Comparison of ENCODE assay signal across 26 cellular contexts in genomic region chr20:13216533-13216932, GRCh38. TPM values are rescaled to one million over a fixed set of nuclear protein-coding genes. Genes with fewer than 3 reads are reported as not detected.
A peak's percentile ranks its signal among the peaks of the same experiment; 100 is the strongest.
DNase-seq lines count a peak whose midpoint lies in the region; ATAC-seq, FAIRE-seq and TF ChIP-seq lines count a peak whose summit lies in the region.
"Had no signal": no experiment of that assay in that cellular context is flagged by ENCODE, and none has a peak within 500 bp of the region (broad histone marks: within the 10 kb centered on the region; RNA-seq: fewer than 3 reads in every experiment).

No MANE protein-coding gene starts in this region.

- CTCF ChIA-PET in HepG2 (lab: Yijun Ruan, JAX; ENCODE audit: low intra/inter-chr PET ratio, low total read pairs) = no interaction called here

- 0% methylated on average over 1 of the region's 1 CpG for WGBS in HepG2 (ENCODE audit: low lambda C conversion rate)
- WGBS in right lobe of liver (ENCODE audit: insufficient coverage, low coverage, low lambda C conversion rate, missing lambda C conversion rate) = 0% methylated on average over 1 of the region's 1 CpG

- no peaks in the 10 kb centered on the region for H3K36me3 ChIP-seq in HepG2 (replicated peaks in 1 of 2; ENCODE audit: control insufficient read depth in 1 of 2, insufficient read depth in 2 of 2, low read length in 2 of 2)
- no peaks in the 10 kb centered on the region for H3K36me3 ChIP-seq in right lobe of liver
- H3K36me3 ChIP-seq: BE2C, BLaER1 had no signal

- no peaks in the 10 kb centered on the region for H3K9me3 ChIP-seq in HepG2 (ENCODE audit: low read length)
- no peaks in the 10 kb centered on the region for H3K9me3 ChIP-seq in right lobe of liver
- H3K9me3 ChIP-seq: BE2C, BLaER1, Caco-2 had no signal

- H3K4me2 ChIP-seq in HepG2 (ENCODE audit: low read depth, low read length) = no peak overlapping the region
- H3K4me2 ChIP-seq: BLaER1 had no signal

- no peak overlapping the region for H2AFZ ChIP-seq in HepG2 (ENCODE audit: low read length)

- peak; percentile 1 for TF ChIP-seq CTCF in fibroblast of villous mesenchyme (IDR thresholded peaks at IDR 0.05; ENCODE audit: insufficient read depth, low read depth, low read length)
- TF ChIP-seq CTCF in HepG2 (CRISPR knock-in tag; IDR thresholded peaks at IDR 0.05) = no peak
- TF ChIP-seq CTCF in right lobe of liver (IDR thresholded peaks at IDR 0.05) = no peak

- H3K4me3 ChIP-seq in fibroblast of villous mesenchyme (ENCODE audit: low read depth, low read length) (no peak overlapping the region), HepG2 (replicated peaks in 1 of 3; ENCODE audit: insufficient read depth in 1 of 3, low read depth in 2 of 3, low read length in 3 of 3) (no peak overlapping the region), right lobe of liver (no peak overlapping the region)
- H3K4me3 ChIP-seq: BLaER1 had no signal

- H3K9ac ChIP-seq in HepG2 (ENCODE audit: insufficient read depth, low read depth, low read length) = no peak overlapping the region
- H3K9ac ChIP-seq: BLaER1 had no signal

- TF ChIP-seq POLR2A in HepG2 (IDR thresholded peaks at IDR 0.05; ENCODE audit: insufficient read depth in 1 of 2, low read depth in 2 of 2, low read length in 2 of 2) = no peak
- no peak for TF ChIP-seq POLR2A in right lobe of liver (IDR thresholded peaks at IDR 0.05)

- FAIRE-seq in HepG2 (lab: Jason Lieb, UNC) = no peak
- FAIRE-seq: A204.1, D721Med, GM12891 had no signal

- no peaks in the 10 kb centered on the region for H4K20me1 ChIP-seq in HepG2 (ENCODE audit: insufficient read depth, low read length)

- H3K27me3 ChIP-seq in HepG2 (ENCODE audit: control insufficient read depth in 1 of 2, insufficient read depth in 2 of 2, low read length in 2 of 2) (peaks cover 0 to 31% of the 10 kb centered on the region in 2 experiments; a peak in 3 of 5 replicates), right lobe of liver (no peaks in the 10 kb centered on the region)

- ATAC-seq in HepG2 (no peak; the same call in 2 of the 3 replicates), right lobe of liver (peak; percentile 31 to 72 (median 56)), GM18873 (IDR thresholded peaks at IDR 0.05; ENCODE audit: low FRiP score, unreplicated experiment) (no peak)
- ATAC-seq: CD8-positive, alpha-beta T cell had no signal

- no peak for TF ChIP-seq RAD21 in HepG2 (CRISPR knock-in tag; IDR thresholded peaks at IDR 0.05)

- TF ChIP-seq EP300 in HepG2 (IDR thresholded peaks at IDR 0.05; ENCODE audit: low read depth in 2 of 2, low read length in 2 of 2) (no peak), HepG2 (CRISPR knock-in tag; IDR thresholded peaks at IDR 0.05; ENCODE audit: borderline replicate concordance) (no peak)

- peaks cover 24% of the 10 kb centered on the region for H3K4me1 ChIP-seq in HepG2 (ENCODE audit: insufficient read depth, low read length)
- H3K4me1 ChIP-seq in right lobe of liver = peaks cover 0 to 23% (median 8%) of the 10 kb centered on the region in 4 donors
- H3K4me1 ChIP-seq: BE2C, Caco-2 had no signal

- in situ Hi-C loops in HepG2 (cut with HindIII; ENCODE audit: extremely low pct_ligation_motif_present, low pct_unique_long_range_greater_than_20kb) = no loop called here

- no TSS peak for BruUV-seq in HepG2 (replicated peaks; lab: Mats Ljungman, UMichigan)

- intact Hi-C loops in HepG2 (cut with micrococcal nuclease; ENCODE audit: unreplicated experiment) (no loop called here), right lobe of liver (cut with DNase I) (no loop called here)

- DNase-seq in fibroblast of villous mesenchyme (ENCODE audit: low read depth) = no peak
- DNase-seq in HepG2 (ENCODE audit: low spot score) = no peak
- peak in 1 of 3 donors; percentile 61 for DNase-seq in right lobe of liver
- DNase-seq in CD1c-positive myeloid dendritic cell (ENCODE audit: extremely low spot score) = no peak
- DNase-seq in T-helper 1 cell = no peak
- DNase-seq in stimulated activated naive CD4-positive, alpha-beta T cell (lab: John Stamatoyannopoulos, UW) = no peak
- DNase-seq: 8988T; ACHN; BE2C; C1 segment of cervical spinal cord; Caco-2; Calu3; CD4-positive, alpha-beta T cell; CD8-positive, alpha-beta T cell; DMS79; DND-41; EL; GDM1 had no signal

- H3K27ac ChIP-seq in HepG2 (ENCODE audit: extremely low read length, insufficient read depth, low read length) (no peak overlapping the region), right lobe of liver (peak overlapping the region in 1 of 3 donors; percentile 10)
- H3K27ac ChIP-seq: BLaER1 had no signal

- POLR2A ChIA-PET in HepG2 (lab: Yijun Ruan, JAX) = no interaction called here

- no peaks in the 10 kb centered on the region for H3K79me2 ChIP-seq in HepG2 (ENCODE audit: insufficient read depth, low read length)

TF ChIP-seq in HepG2, 621 proteins besides CTCF, POLR2A, EP300 and RAD21:
- 0 out of 2 replicates have a peak, but pooled peaks have one; percentile 32 for TF ChIP-seq RXRB (CRISPR knock-in tag; IDR thresholded peaks at IDR 0.05; ENCODE audit: borderline replicate concordance)
- no peak for TF ChIP-seq U2AF2 (IDR thresholded peaks at IDR 0.05; ENCODE audit: low read depth, low read length)
- no peak for TF ChIP-seq PHF8 (CRISPR knock-in tag; IDR thresholded peaks at IDR 0.05)
- no peak for TF ChIP-seq ARNT2 (CRISPR knock-in tag; IDR thresholded peaks at IDR 0.05; ENCODE audit: low read depth)
- TF ChIP-seq, protein P1, sequence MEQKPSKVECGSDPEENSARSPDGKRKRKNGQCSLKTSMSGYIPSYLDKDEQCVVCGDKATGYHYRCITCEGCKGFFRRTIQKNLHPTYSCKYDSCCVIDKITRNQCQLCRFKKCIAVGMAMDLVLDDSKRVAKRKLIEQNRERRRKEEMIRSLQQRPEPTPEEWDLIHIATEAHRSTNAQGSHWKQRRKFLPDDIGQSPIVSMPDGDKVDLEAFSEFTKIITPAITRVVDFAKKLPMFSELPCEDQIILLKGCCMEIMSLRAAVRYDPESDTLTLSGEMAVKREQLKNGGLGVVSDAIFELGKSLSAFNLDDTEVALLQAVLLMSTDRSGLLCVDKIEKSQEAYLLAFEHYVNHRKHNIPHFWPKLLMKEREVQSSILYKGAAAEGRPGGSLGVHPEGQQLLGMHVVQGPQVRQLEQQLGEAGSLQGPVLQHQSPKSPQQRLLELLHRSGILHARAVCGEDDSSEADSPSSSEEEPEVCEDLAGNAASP (CRISPR knock-in tag; IDR thresholded peaks at IDR 0.05; ENCODE audit: borderline replicate concordance) = peak; percentile 77; the same call in 1 of the 2 replicates
- peak; percentile 13 for TF ChIP-seq SKI (IDR thresholded peaks at IDR 0.05; ENCODE audit: partially characterized antibody)
- TF ChIP-seq CEBPB (IDR thresholded peaks at IDR 0.05; ENCODE audit: borderline replicate concordance, low read depth, low read length) = peak; percentile 53; the same call in 1 of the 2 replicates
- peak; percentile 17; the same call in 1 of the 2 replicates for TF ChIP-seq CEBPG (CRISPR knock-in tag; IDR thresholded peaks at IDR 0.05)

RNA-seq across cellular contexts. Expression of gene ISM1, which starts 4.5 kb away (rescaled TPM):
- total RNA-seq in fibroblast of villous mesenchyme (0.43 and 0.64 TPM in 2 replicates), HepG2 (2016; rRNA removed; fragmentation: Illumina TruSeq; extraction: Trizol) (0.90 and 1.4 TPM in 2 replicates), right lobe of liver (1 to 10 TPM; 2.1 to 5.5 (median 3.2) TPM)
- total RNA-seq in HepG2 (2016; cell fraction: cytosol; rRNA removed; fragmentation: Illumina TruSeq; extraction: Trizol; ENCODE audit: low read depth) = 0.51 and 0.53 TPM in 2 replicates
- total RNA-seq in HepG2 (2016; cell fraction: insoluble cytoplasmic fraction; rRNA removed; fragmentation: Illumina TruSeq; extraction: Trizol) = 1.0 and 1.1 TPM in 2 replicates
- 0.83 and 0.99 TPM in 2 replicates for total RNA-seq in HepG2 (2016; cell fraction: membrane; rRNA removed; fragmentation: Illumina TruSeq; extraction: Trizol)
- 1.4 and 1.6 TPM in 2 replicates for total RNA-seq in HepG2 (2016; cell fraction: nucleus; rRNA removed; fragmentation: Illumina TruSeq; extraction: Trizol)
- 0.38 and 0.40 TPM in 2 replicates for polyA plus RNA-seq in HepG2 (2011; rRNA removed)
- polyA plus RNA-seq in HepG2 (2011; cell fraction: cytosol; rRNA removed) = 0.31 and 0.55 TPM in 2 replicates
- polyA plus RNA-seq in HepG2 (2011; cell fraction: nucleus; rRNA removed) = 0.29 TPM in 2 replicates
- polyA plus RNA-seq in HepG2 (2012) = 0.11 and 0.15 TPM in 2 replicates
- polyA plus RNA-seq in HepG2 (2016; cell fraction: cytosol; fragmentation: Illumina TruSeq; extraction: Trizol; ENCODE audit: low read depth) = 0.28 and 0.41 TPM in 2 replicates
- polyA plus RNA-seq in HepG2 (2016; cell fraction: insoluble cytoplasmic fraction; fragmentation: Illumina TruSeq; extraction: Trizol; ENCODE audit: low read depth) = 1.8 and 1.9 TPM in 2 replicates
- polyA plus RNA-seq in HepG2 (2016; cell fraction: membrane; fragmentation: Illumina TruSeq; extraction: Trizol; ENCODE audit: low read depth) = 0.80 and 0.96 TPM in 2 replicates
- polyA plus RNA-seq in HepG2 (2016; cell fraction: nucleus; fragmentation: Illumina TruSeq; extraction: Trizol; ENCODE audit: insufficient read depth, low read depth) = 2.5 and 3.5 TPM in 2 replicates
- 0.07 and 0.48 TPM in 2 replicates for polyA minus RNA-seq in HepG2 (2011; rRNA and poly(A)+ RNA removed; ENCODE audit: low replicate concordance)
- polyA minus RNA-seq in HepG2 (2011; cell fraction: cytosol; rRNA and poly(A)+ RNA removed) = 0.53 TPM in 1 of 2 replicates, not detected in the other
- polyA minus RNA-seq in HepG2 (2011; cell fraction: nucleus; rRNA and poly(A)+ RNA removed) = 0.25 and 0.52 TPM in 2 replicates
- total RNA-seq: Calu3, G401 had no signal
- polyA plus RNA-seq: AG04450, CD14-positive monocyte had no signal

Comparison
In these comparisons a context has a peak if more than half of its experiments do, and no peak if none do; other contexts are left out.
1. ATAC-seq: peak in right lobe of liver (4 of 4); none in HepG2 (single experiment) and GM18873 (single experiment).